Comparison of ENCODE assay signal across 8 cellular contexts in the genomic region with DNA sequence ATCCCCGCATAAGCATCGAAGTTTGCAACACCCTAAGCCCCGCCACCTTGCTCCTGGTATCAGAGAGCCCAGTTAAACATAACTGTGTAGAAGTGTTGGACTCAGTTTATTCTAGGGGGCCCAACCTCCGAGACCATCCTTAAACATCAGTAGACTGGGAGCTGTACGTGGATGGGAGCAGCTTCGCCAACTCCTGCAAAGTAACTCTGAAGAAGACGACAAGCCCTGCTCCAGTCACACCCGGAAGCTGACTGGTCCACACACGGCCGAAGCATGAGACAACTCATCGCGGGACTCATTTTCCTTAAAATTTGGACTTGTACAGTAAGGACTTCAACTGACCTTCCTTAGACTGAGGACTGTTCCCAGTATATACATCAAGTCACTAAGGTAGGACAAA. TPM values are rescaled to one million over a fixed set of nuclear protein-coding genes. Genes with fewer than 3 reads are reported as not detected.
"Had no signal": no experiment of that assay in that cellular context is flagged by ENCODE, and none has a peak within 500 bp of the region (broad histone marks: within the 10 kb centered on the region; RNA-seq: fewer than 3 reads in every experiment).

No MANE protein-coding gene starts in this region.

RNA-seq across cellular contexts. Expression of gene ERVH48-1, which starts 8.5 kb away (rescaled TPM):
- total RNA-seq: activated CD4-positive, alpha-beta memory T cell treated with anti-CD3 and anti-CD28 coated beads, Interleukin-2, amount 10 ng/mL, durations not matched to agents 7 days and 5 days; activated CD8-positive, alpha-beta memory T cell treated with anti-CD3 and anti-CD28 coated beads, Interleukin-2, amount 10 ng/mL, durations not matched to agents 7 days and 5 days; bronchial epithelial cell; MCF 10A; PC-9; Right ventricle myocardium inferior; SK-MEL-5; T-helper 17 cell had no signal
